ENCODE assay signal across 14 cellular contexts in the genomic region with DNA sequence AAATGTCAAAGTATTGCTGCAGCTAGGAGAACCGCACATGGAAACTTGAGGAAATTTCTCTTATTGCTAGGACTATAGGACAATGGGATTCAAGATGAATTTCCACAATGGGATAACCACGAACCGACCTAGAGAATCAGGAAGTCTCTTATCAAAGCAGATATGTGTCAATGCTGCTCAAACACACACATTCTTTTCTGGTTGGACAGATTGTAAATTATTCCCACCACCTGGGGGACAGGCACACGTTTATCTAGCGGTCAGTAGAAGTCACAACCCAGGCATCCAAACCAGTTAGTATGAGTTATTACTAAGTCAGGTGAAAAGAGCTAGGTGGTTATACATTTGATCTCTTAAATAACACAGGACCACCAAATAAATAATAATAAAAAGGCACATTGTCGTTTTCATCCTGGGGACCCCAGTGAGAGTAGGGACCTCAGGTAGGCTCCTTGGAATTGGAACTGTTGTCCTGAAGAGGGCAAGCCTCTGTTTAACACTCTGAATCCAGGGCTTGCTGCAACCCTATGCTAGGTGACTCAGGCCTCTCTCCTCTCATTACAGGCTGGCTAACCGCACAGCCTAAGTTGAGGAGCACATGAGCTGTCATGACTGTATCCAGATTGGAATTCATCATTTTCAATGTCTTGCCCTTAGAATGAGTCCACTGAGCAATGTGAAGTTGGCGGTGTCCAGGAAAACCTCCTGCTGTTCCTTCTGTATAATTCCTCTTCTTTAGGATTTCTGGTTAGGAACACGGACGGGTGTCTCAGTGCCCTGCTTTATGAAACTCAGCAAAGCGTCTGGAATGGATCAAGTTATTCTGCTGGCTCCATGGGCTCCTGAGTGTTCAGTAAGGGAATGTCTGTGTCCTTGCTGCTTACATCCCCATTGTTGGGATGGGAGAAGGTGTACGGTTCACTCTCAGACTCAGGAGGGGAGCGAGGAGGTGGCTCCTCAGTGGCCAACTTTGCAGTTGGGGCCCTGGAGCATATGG. TPM values are rescaled to one million over a fixed set of nuclear protein-coding genes. Genes with fewer than 3 reads are reported as not detected.
A peak's percentile ranks its signal among the peaks of the same experiment; 100 is the strongest.
DNase-seq lines count a peak whose midpoint lies in the region; ATAC-seq, FAIRE-seq and TF ChIP-seq lines count a peak whose summit lies in the region.
"Had no signal": no experiment of that assay in that cellular context is flagged by ENCODE, and none has a peak within 500 bp of the region (broad histone marks: within the 10 kb centered on the region; RNA-seq: fewer than 3 reads in every experiment).

No MANE protein-coding gene starts in this region.

- intact Hi-C loops in transverse colon (cut with DNase I; ENCODE audit: low total_unique reads): no loop called here

- no peaks in the 10 kb centered on the region for H3K4me1 Mint-ChIP-seq in glutamatergic neuron (ENCODE audit: low read depth, unreplicated experiment)

- H3K27ac ChIP-seq in transverse colon: peak overlapping the region in 3 of 4 donors; percentile 13 to 22 (median 18)

- TF ChIP-seq EP300 in transverse colon (IDR thresholded peaks at IDR 0.05; ENCODE audit: low read depth): no peak

- H3K4me3 ChIP-seq in fibroblast of the aortic adventitia (ENCODE audit: low read depth, low read length): no peak overlapping the region
- no peak overlapping the region for H3K4me3 ChIP-seq in transverse colon
- H3K4me3 ChIP-seq: mucosa of descending colon had no signal

- H3K36me3 ChIP-seq in transverse colon: no peaks in the 10 kb centered on the region

- H3K27ac Mint-ChIP-seq in glutamatergic neuron (ENCODE audit: unreplicated experiment): no peak overlapping the region
- H3K27ac Mint-ChIP-seq: activated naive CD8-positive, alpha-beta T cell treated with anti-CD3 and anti-CD28 coated beads, Interleukin-2, amount 10 ng/mL, durations not matched to agents 7 days and 5 days had no signal

- TF ChIP-seq CTCF in fibroblast of the aortic adventitia (IDR thresholded peaks at IDR 0.05; ENCODE audit: insufficient read depth, low read length) (peak; percentile 18), transverse colon (IDR thresholded peaks at IDR 0.05) (no peak), glutamatergic neuron (IDR thresholded peaks at IDR 0.05; ENCODE audit: partially characterized antibody, unreplicated experiment) (no peak)

- 70 to 74% methylated on average over 5 to 13 of the region's 13 CpGs for WGBS in transverse colon (ENCODE audit: low coverage in 1 of 2), 2 donors

- no peak for TF ChIP-seq POLR2A in H54 (IDR thresholded peaks at IDR 0.05; ENCODE audit: low read depth, low read length)
- no peak for TF ChIP-seq POLR2A in transverse colon (IDR thresholded peaks at IDR 0.05)

- H3K9me3 Mint-ChIP-seq in glutamatergic neuron (ENCODE audit: unreplicated experiment): peaks cover 4% of the 10 kb centered on the region

- peaks cover 4% of the 10 kb centered on the region for H3K36me3 Mint-ChIP-seq in glutamatergic neuron (ENCODE audit: unreplicated experiment)

- H3K4me1 ChIP-seq in transverse colon: peaks cover 6 to 18% (median 8%) of the 10 kb centered on the region in 4 donors

- no peak overlapping the region for H3K4me3 Mint-ChIP-seq in glutamatergic neuron (ENCODE audit: unreplicated experiment)
- H3K4me3 Mint-ChIP-seq: activated naive CD8-positive, alpha-beta T cell treated with anti-CD3 and anti-CD28 coated beads, Interleukin-2, amount 10 ng/mL, durations not matched to agents 7 days and 5 days had no signal

- DNase-seq in H54 (ENCODE audit: insufficient read length, low spot score): peak; percentile 70
- DNase-seq in fibroblast of the aortic adventitia (ENCODE audit: low read depth): peak; percentile 92
- DNase-seq in transverse colon: no peak
- DNase-seq in glutamatergic neuron: no peak
- no peak for DNase-seq in stimulated activated CD4-positive, alpha-beta T cell treated with anti-CD3 and anti-CD28 coated beads, Interleukin-2, amount 100 ng/mL, for 48 hours
- DNase-seq in DMS79 treated with DMSO at 0.1 percent for 48 hours (lab: John Stamatoyannopoulos, UW): no peak
- DNase-seq: activated naive CD8-positive, alpha-beta T cell treated with anti-CD3 and anti-CD28 coated beads, Interleukin-2, amount 10 ng/mL, durations not matched to agents 7 days and 5 days; effector memory CD4-positive, alpha-beta T cell; MM.1S; mucosa of descending colon had no signal

- H3K27me3 ChIP-seq in transverse colon: no peaks in the 10 kb centered on the region

- no peaks in the 10 kb centered on the region for H3K27me3 Mint-ChIP-seq in glutamatergic neuron (ENCODE audit: unreplicated experiment)

- FAIRE-seq in H54 (lab: Jason Lieb, UNC): peak; percentile 93
- FAIRE-seq: GM18507, TTC549 had no signal

- ATAC-seq in SK-N-SH treated with all-trans-retinoic acid at 6 μM for 48 hours: peak; percentile 99
- ATAC-seq: mucosa of descending colon, Right ventricle myocardium inferior had no signal

- H3K9me3 ChIP-seq in transverse colon: no peaks in the 10 kb centered on the region
- H3K9me3 ChIP-seq: mucosa of descending colon had no signal

- in situ Hi-C loops in transverse colon (cut with MboI; ENCODE audit: low pct_ligation_motif_present in 1 of 4, low pct_unique_long_range_greater_than_20kb in 1 of 4, low sequenced_read_pairs in 3 of 4): no loop called here

TF ChIP-seq in SK-N-SH treated with all-trans-retinoic acid at 6 μM for 48 hours, 23 proteins besides CTCF, POLR2A, EP300 and RAD21:
- no peak for TF ChIP-seq GLIS3 (CRISPR knock-in tag; IDR thresholded peaks at IDR 0.05)
- TF ChIP-seq ZNF70 (CRISPR knock-in tag; IDR thresholded peaks at IDR 0.05): no peak

RNA-seq across cellular contexts. Expression of a gene that starts 59.0 kb away (rescaled TPM):
- total RNA-seq in fibroblast of the aortic adventitia (ENCODE audit: low replicate concordance) (10.5 and 12.4 TPM in 2 replicates), transverse colon (10 to 100 TPM in 3 of 4 donors, 1 to 10 TPM in 1; 6.0 to 70.7 (median 16.4) TPM), glutamatergic neuron (ENCODE audit: unreplicated experiment) (not detected)

Comparison
In these comparisons a context has a peak if more than half of its experiments do, and no peak if none do; other contexts are left out.
1. DNase-seq: peak in H54 (single experiment) and fibroblast of the aortic adventitia (single experiment); none in transverse colon (single experiment), glutamatergic neuron (single experiment), stimulated activated CD4-positive, alpha-beta T cell treated with anti-CD3 and anti-CD28 coated beads, Interleukin-2, amount 100 ng/mL, for 48 hours (0 of 2) and DMS79 treated with DMSO at 0.1 percent for 48 hours (single experiment).